19 cellular contexts compared by ENCODE assay signal in genomic region chr19:33000910-33001309, GRCh38. TPM values are rescaled to one million over a fixed set of nuclear protein-coding genes. Genes with fewer than 3 reads are reported as not detected.
A peak's percentile ranks its signal among the peaks of the same experiment; 100 is the strongest.
DNase-seq lines count a peak whose midpoint lies in the region; ATAC-seq and TF ChIP-seq lines count a peak whose summit lies in the region.
"Had no signal": no experiment of that assay in that cellular context is flagged by ENCODE, and none has a peak within 500 bp of the region (broad histone marks: within the 10 kb centered on the region; RNA-seq: fewer than 3 reads in every experiment).

No MANE protein-coding gene starts in this region.

- no peak overlapping the region for H2AFZ ChIP-seq in neural progenitor cell (replicated peaks)
- H2AFZ ChIP-seq: GM23338 had no signal

- H3K36me3 ChIP-seq in CD4-positive, alpha-beta memory T cell (ENCODE audit: insufficient read depth, low read length) = no peaks in the 10 kb centered on the region
- no peaks in the 10 kb centered on the region for H3K36me3 ChIP-seq in neural progenitor cell

- H3K4me3 Mint-ChIP-seq in activated naive CD4-positive, alpha-beta T cell treated with anti-CD3 and anti-CD28 coated beads, Interleukin-2, amount 10 ng/mL, durations not matched to agents 7 days and 5 days = no peak overlapping the region
- H3K4me3 Mint-ChIP-seq in CD4-positive, alpha-beta memory T cell = peak overlapping the region in 4 of 8 donors; percentile 55 to 86 (median 69)
- H3K4me3 Mint-ChIP-seq in activated T-helper 17 cell treated with anti-CD3 and anti-CD28 coated beads, Interleukin-2, amount 50 U/mL, for 72 hours = peak overlapping the region; percentile 3
- no peak overlapping the region for H3K4me3 Mint-ChIP-seq in neural progenitor cell
- H3K4me3 Mint-ChIP-seq: GM23338 had no signal

- H3K4me2 ChIP-seq in neural progenitor cell = no peak overlapping the region
- H3K4me2 ChIP-seq: GM23338 had no signal

- peaks cover 33% of the 10 kb centered on the region for H3K4me1 Mint-ChIP-seq in activated naive CD4-positive, alpha-beta T cell treated with anti-CD3 and anti-CD28 coated beads, Interleukin-2, amount 10 ng/mL, durations not matched to agents 7 days and 5 days
- H3K4me1 Mint-ChIP-seq in CD4-positive, alpha-beta memory T cell = peaks cover 7 to 14% (median 13%) of the 10 kb centered on the region in 4 donors
- H3K4me1 Mint-ChIP-seq in activated T-helper 17 cell treated with anti-CD3 and anti-CD28 coated beads, Interleukin-2, amount 50 U/mL, for 72 hours = peaks cover 11% of the 10 kb centered on the region
- peaks cover 3% of the 10 kb centered on the region for H3K4me1 Mint-ChIP-seq in neural progenitor cell

- H3K4me3 ChIP-seq in CD4-positive, alpha-beta memory T cell (ENCODE audit: low read length in 2 of 2) = no peak overlapping the region
- H3K4me3 ChIP-seq in neural progenitor cell = no peak overlapping the region
- H3K4me3 ChIP-seq: GM23338, SK-N-MC had no signal

- peaks cover 8% of the 10 kb centered on the region for H3K27me3 Mint-ChIP-seq in activated naive CD4-positive, alpha-beta T cell treated with anti-CD3 and anti-CD28 coated beads, Interleukin-2, amount 10 ng/mL, durations not matched to agents 7 days and 5 days
- H3K27me3 Mint-ChIP-seq in CD4-positive, alpha-beta memory T cell = no peaks in the 10 kb centered on the region
- no peaks in the 10 kb centered on the region for H3K27me3 Mint-ChIP-seq in activated T-helper 17 cell treated with anti-CD3 and anti-CD28 coated beads, Interleukin-2, amount 50 U/mL, for 72 hours
- peaks cover 2% of the 10 kb centered on the region for H3K27me3 Mint-ChIP-seq in neural progenitor cell (ENCODE audit: insufficient read depth, low read depth)

- H3K9me3 ChIP-seq in CD4-positive, alpha-beta memory T cell (ENCODE audit: control insufficient read depth in 1 of 2, low read length in 2 of 2) = no peaks in the 10 kb centered on the region
- H3K9me3 ChIP-seq in neural progenitor cell (ENCODE audit: low read depth) = no peaks in the 10 kb centered on the region

- intact Hi-C loops in CD4-positive, alpha-beta memory T cell (cut with micrococcal nuclease) = no loop called here

- H3F3A ChIP-seq in neural progenitor cell (ENCODE audit: low read depth) = no peaks in the 10 kb centered on the region

- peaks cover 16% of the 10 kb centered on the region for H3K4me1 ChIP-seq in CD4-positive, alpha-beta memory T cell (ENCODE audit: insufficient read depth, low read length)
- peaks cover 3% of the 10 kb centered on the region for H3K4me1 ChIP-seq in neural progenitor cell

- H3K27me3 ChIP-seq in CD4-positive, alpha-beta memory T cell (ENCODE audit: insufficient read depth, low read length) = no peaks in the 10 kb centered on the region
- H3K27me3 ChIP-seq in neural progenitor cell = no peaks in the 10 kb centered on the region

- no peaks in the 10 kb centered on the region for H3K9me3 Mint-ChIP-seq in activated naive CD4-positive, alpha-beta T cell treated with anti-CD3 and anti-CD28 coated beads, Interleukin-2, amount 10 ng/mL, durations not matched to agents 7 days and 5 days
- no peaks in the 10 kb centered on the region for H3K9me3 Mint-ChIP-seq in CD4-positive, alpha-beta memory T cell
- H3K9me3 Mint-ChIP-seq in activated T-helper 17 cell treated with anti-CD3 and anti-CD28 coated beads, Interleukin-2, amount 50 U/mL, for 72 hours = no peaks in the 10 kb centered on the region
- H3K9me3 Mint-ChIP-seq in neural progenitor cell = no peaks in the 10 kb centered on the region
- H3K9me3 Mint-ChIP-seq: CD8-positive, alpha-beta memory T cell; GM23338 had no signal

- no peaks in the 10 kb centered on the region for H3K79me2 ChIP-seq in neural progenitor cell (ENCODE audit: low read depth)

- peak overlapping the region; percentile 78 for H3K27ac Mint-ChIP-seq in activated naive CD4-positive, alpha-beta T cell treated with anti-CD3 and anti-CD28 coated beads, Interleukin-2, amount 10 ng/mL, durations not matched to agents 7 days and 5 days
- H3K27ac Mint-ChIP-seq in CD4-positive, alpha-beta memory T cell = peak overlapping the region in 5 of 7 donors; percentile 5 to 93 (median 81)
- peak overlapping the region; percentile 11 for H3K27ac Mint-ChIP-seq in activated T-helper 17 cell treated with anti-CD3 and anti-CD28 coated beads, Interleukin-2, amount 50 U/mL, for 72 hours
- H3K27ac Mint-ChIP-seq in neural progenitor cell = peak overlapping the region; percentile 54
- H3K27ac Mint-ChIP-seq: GM23338 had no signal

- DNase-seq in activated naive CD4-positive, alpha-beta T cell treated with anti-CD3 and anti-CD28 coated beads, Interleukin-2, amount 10 ng/mL, durations not matched to agents 7 days and 5 days = no peak
- DNase-seq in activated naive CD4-positive, alpha-beta T cell treated with Interleukin-2 at 50 U/mL for 16 hours = no peak
- DNase-seq in CD4-positive, alpha-beta memory T cell = no peak
- DNase-seq in neural progenitor cell (ENCODE audit: low spot score) (no peak), HT-29 (ENCODE audit: low spot score) (no peak)
- DNase-seq: AML-193; CD8-positive, alpha-beta memory T cell; DMS79; KG1; NCI-H1417; NCI-H187; NCI-H2227 treated with DMSO at 0.1 percent for 48 hours; NCI-H510A treated with DMSO at 0.1 percent for 48 hours; NCI-H82; SHP77 had no signal

- CTCF ChIA-PET in activated naive CD4-positive, alpha-beta T cell treated with anti-CD3 and anti-CD28 coated beads, Interleukin-2, amount 10 ng/mL, durations not matched to agents 7 days and 5 days (lab: Charles Lee) = no interaction called here
- CTCF ChIA-PET in CD4-positive, alpha-beta memory T cell (lab: Charles Lee; ENCODE audit: partially characterized antibody) = no interaction called here

- POLR2A ChIA-PET in CD4-positive, alpha-beta memory T cell (lab: Charles Lee; ENCODE audit: partially characterized antibody) = no interaction called here

- H3K9ac ChIP-seq in neural progenitor cell = no peak overlapping the region

- H4K20me1 ChIP-seq in neural progenitor cell (ENCODE audit: low read depth) = no peaks in the 10 kb centered on the region

- H3K27ac ChIP-seq in CD4-positive, alpha-beta memory T cell (ENCODE audit: low read depth, low read length) = no peak overlapping the region
- H3K27ac ChIP-seq in neural progenitor cell = no peak overlapping the region
- H3K27ac ChIP-seq: SK-N-MC had no signal

- ATAC-seq in activated T-helper 17 cell treated with anti-CD3 and anti-CD28 coated beads, Interleukin-2, amount 50 U/mL, for 72 hours (replicated peaks) = no peak
- ATAC-seq in HG03520 (IDR thresholded peaks at IDR 0.05; ENCODE audit: unreplicated experiment) = no peak
- ATAC-seq: GM23338 had no signal

- no peak for TF ChIP-seq CTCF in neural progenitor cell (IDR thresholded peaks at IDR 0.05)

- peaks cover 2% of the 10 kb centered on the region for H3K36me3 Mint-ChIP-seq in activated naive CD4-positive, alpha-beta T cell treated with anti-CD3 and anti-CD28 coated beads, Interleukin-2, amount 10 ng/mL, durations not matched to agents 7 days and 5 days
- no peaks in the 10 kb centered on the region for H3K36me3 Mint-ChIP-seq in CD4-positive, alpha-beta memory T cell
- no peaks in the 10 kb centered on the region for H3K36me3 Mint-ChIP-seq in activated T-helper 17 cell treated with anti-CD3 and anti-CD28 coated beads, Interleukin-2, amount 50 U/mL, for 72 hours (ENCODE audit: low read depth)
- peaks cover 19% of the 10 kb centered on the region for H3K36me3 Mint-ChIP-seq in neural progenitor cell
- H3K36me3 Mint-ChIP-seq: CD8-positive, alpha-beta memory T cell had no signal

RNA-seq across cellular contexts. Expression of gene FAAP24, which starts 28.9 kb away (rescaled TPM):
- total RNA-seq in CD4-positive, alpha-beta memory T cell = 1 to 10 TPM; 1.3 to 1.8 TPM
- polyA plus RNA-seq in CD4-positive, alpha-beta memory T cell = 1 to 10 TPM in 1 of 2 donors, under 1 TPM in 1; 0.78 to 2.3 TPM
- total RNA-seq in activated T-helper 17 cell treated with anti-CD3 and anti-CD28 coated beads, Interleukin-2, amount 50 U/mL, for 72 hours = 1 to 10 TPM; 8.2 to 9.6 TPM
- 2.7 and 4.4 TPM in 2 replicates for total RNA-seq in neural progenitor cell (ENCODE audit: low replicate concordance)
- total RNA-seq in HT-29 (2014; rRNA removed; shearing (Covaris generic)) = 5.7 and 5.8 TPM in 2 replicates

RNA-seq across cellular contexts. Expression of gene CEP89, which starts 29.2 kb away (rescaled TPM):
- total RNA-seq in CD4-positive, alpha-beta memory T cell = 10 to 100 TPM; 20.2 to 20.6 TPM
- 10 to 100 TPM in 1 of 2 donors, 1 to 10 TPM in 1; 4.9 to 15.5 TPM for polyA plus RNA-seq in CD4-positive, alpha-beta memory T cell
- 10 to 100 TPM; 16.6 to 21.4 TPM for total RNA-seq in activated T-helper 17 cell treated with anti-CD3 and anti-CD28 coated beads, Interleukin-2, amount 50 U/mL, for 72 hours
- 22.0 and 26.1 TPM in 2 replicates for total RNA-seq in neural progenitor cell (ENCODE audit: low replicate concordance)
- 26.2 and 30.3 TPM in 2 replicates for total RNA-seq in HT-29 (2014; rRNA removed; shearing (Covaris generic))

Comparison
In these comparisons a context has a peak if more than half of its experiments do, and no peak if none do; other contexts are left out.
1. H3K27ac Mint-ChIP-seq: peak in every context shown above with its lines; median percentile 81 in CD4-positive, alpha-beta memory T cell; 78 in activated naive CD4-positive, alpha-beta T cell treated with anti-CD3 and anti-CD28 coated beads, Interleukin-2, amount 10 ng/mL, durations not matched to agents 7 days and 5 days; 54 in neural progenitor cell; 11 in activated T-helper 17 cell treated with anti-CD3 and anti-CD28 coated beads, Interleukin-2, amount 50 U/mL, for 72 hours.